8 cellular contexts compared by ENCODE assay signal in genomic region chr3:75434937-75435778, GRCh38.
DNase-seq lines count a peak whose midpoint lies in the region; ATAC-seq and TF ChIP-seq lines count a peak whose summit lies in the region.
"Not testable (repeated sequence)": the region's sequence is repeated elsewhere in the genome, so short reads cannot be mapped to it uniquely, and the experiment has no call there.

No MANE protein-coding gene starts in this region.

- H3K36me3 Mint-ChIP-seq in CD4-positive, alpha-beta T cell (ENCODE audit: low read depth); effector memory CD8-positive, alpha-beta T cell (ENCODE audit: insufficient read depth); memory B cell: not testable (repeated sequence)

- not testable (repeated sequence) for H3K9me3 Mint-ChIP-seq in CD4-positive, alpha-beta T cell; effector memory CD8-positive, alpha-beta T cell; memory B cell

- POLR2A ChIA-PET in CD4-positive, alpha-beta T cell (lab: Charles Lee), result not testable (repeated sequence)

- H3K9me3 ChIP-seq in CD4-positive, alpha-beta T cell (ENCODE audit: control insufficient read depth, low read length), result not testable (repeated sequence)

- peak overlapping the region; percentile 99 for H3K4me3 Mint-ChIP-seq in CD4-positive, alpha-beta T cell
- H3K4me3 Mint-ChIP-seq in effector memory CD8-positive, alpha-beta T cell, result peak overlapping the region; percentile 89 to 99
- peak overlapping the region; percentile 99 for H3K4me3 Mint-ChIP-seq in memory B cell

- H3K27me3 Mint-ChIP-seq in CD4-positive, alpha-beta T cell; effector memory CD8-positive, alpha-beta T cell; memory B cell: not testable (repeated sequence)

- peak; percentile 95 to 99 (median 98) for DNase-seq in CD4-positive, alpha-beta T cell
- DNase-seq in HT-29 (ENCODE audit: low spot score), result peak; percentile 87
- DNase-seq in NOMO-1 treated with dmso at 0.1 percent for 144 hours (lab: John Stamatoyannopoulos, UW; ENCODE audit: unreplicated experiment), result peak; percentile 99
- DNase-seq in activated CD8-positive, alpha-beta memory T cell treated with anti-CD3 and anti-CD28 coated beads, Interleukin-2, amount 50 U/mL, for 1 hour (ENCODE audit: extremely low read depth), result peak; percentile 94
- peak; percentile 80 to 93 (median 81) for DNase-seq in effector memory CD8-positive, alpha-beta T cell
- peak; percentile 82 to 97 for DNase-seq in memory B cell (ENCODE audit: low spot score in 2 of 2)
- peak; percentile 96 to 99 (median 96) for DNase-seq in stimulated activated CD4-positive, alpha-beta T cell treated with anti-CD3 and anti-CD28 coated beads, TNF-alpha, amount 100 ng/mL, for 48 hours (ENCODE audit: low read depth in 3 of 3)

- intact Hi-C loops in CD4-positive, alpha-beta T cell (cut with DNase I, micrococcal nuclease), result not testable (repeated sequence)

- H3K27me3 ChIP-seq in CD4-positive, alpha-beta T cell (ENCODE audit: control insufficient read depth, insufficient read depth, low read length), result not testable (repeated sequence)

- not testable (repeated sequence) for TF ChIP-seq CTCF in CD4-positive, alpha-beta T cell (IDR thresholded peaks at IDR 0.05)

- peak; percentile 100 for ATAC-seq in CD4-positive, alpha-beta T cell (ENCODE audit: poor library complexity)
- peak; percentile 99 for ATAC-seq in GM21367 (IDR thresholded peaks at IDR 0.05; ENCODE audit: unreplicated experiment)
- ATAC-seq in effector memory CD8-positive, alpha-beta T cell (replicated peaks), result peak; percentile 100
- peak; percentile 99 for ATAC-seq in memory B cell (ENCODE audit: low read depth)

- peak overlapping the region; percentile 72 for H3K27ac ChIP-seq in CD4-positive, alpha-beta T cell (ENCODE audit: low read depth, low read length)

- H3K27ac Mint-ChIP-seq in CD4-positive, alpha-beta T cell, result peak overlapping the region; percentile 97
- H3K27ac Mint-ChIP-seq in effector memory CD8-positive, alpha-beta T cell, result peak overlapping the region; percentile 94
- peak overlapping the region; percentile 96 for H3K27ac Mint-ChIP-seq in memory B cell

- CTCF ChIA-PET in CD4-positive, alpha-beta T cell (lab: Charles Lee), result not testable (repeated sequence)

- peaks cover 26% of the 10 kb centered on the region for H3K4me1 Mint-ChIP-seq in CD4-positive, alpha-beta T cell (ENCODE audit: low read depth)
- peaks cover 8 to 20% of the 10 kb centered on the region in 2 donors for H3K4me1 Mint-ChIP-seq in effector memory CD8-positive, alpha-beta T cell (ENCODE audit: low read depth in 2 of 2)
- not testable (repeated sequence) for H3K4me1 Mint-ChIP-seq in memory B cell

Comparison
In these comparisons a context has a peak if more than half of its experiments do, and no peak if none do; other contexts are left out.
1. Peak in every context shown above with its lines: DNase-seq, ATAC-seq and H3K27ac ChIP-seq.